In genomic region chr13:48542138-48542537, GRCh38 we compare ENCODE assay signal across 15 cellular contexts. TPM values are rescaled to one million over a fixed set of nuclear protein-coding genes. Genes with fewer than 3 reads are reported as not detected.
DNase-seq lines count a peak whose midpoint lies in the region; ATAC-seq and TF ChIP-seq lines count a peak whose summit lies in the region.
"Had no signal": no experiment of that assay in that cellular context is flagged by ENCODE, and none has a peak within 500 bp of the region (broad histone marks: within the 10 kb centered on the region; RNA-seq: fewer than 3 reads in every experiment).

No MANE protein-coding gene starts in this region.

- no peak for ATAC-seq in aorta (ENCODE audit: low FRiP score)
- ATAC-seq: activated CD8-positive, alpha-beta T cell treated with anti-CD3 and anti-CD28 coated beads, Interleukin-2, amount 10 ng/mL, durations not matched to agents 7 days and 5 days had no signal

- DNase-seq in GM23248 (no peak), mesendoderm (no peak), NCI-H82 treated with DMSO at 0.1 percent for 48 hours (lab: John Stamatoyannopoulos, UW; ENCODE audit: unreplicated experiment) (no peak), Calu3 (no peak), NCI-H2227 (lab: John Stamatoyannopoulos, UW; ENCODE audit: unreplicated experiment) (no peak), aorta (no peak)
- DNase-seq: activated CD8-positive, alpha-beta T cell treated with anti-CD3 and anti-CD28 coated beads, Interleukin-2, amount 10 ng/mL, durations not matched to agents 7 days and 5 days; activated effector memory CD4-positive, alpha-beta T cell treated with Interleukin-2 at 50 U/mL for 16 hours; effector memory CD4-positive, alpha-beta T cell; GOT3; SK-N-SH; stimulated activated CD4-positive, alpha-beta T cell treated with anti-CD3 and anti-CD28 coated beads, Interleukin-4, amount 100 ng/mL, for 1 hour had no signal

- H3K79me2 ChIP-seq in GM23248 (ENCODE audit: insufficient read depth), result no peaks in the 10 kb centered on the region
- no peaks in the 10 kb centered on the region for H3K79me2 ChIP-seq in mesendoderm (ENCODE audit: control insufficient read depth, insufficient read depth, low read length)

- H3K36me3 Mint-ChIP-seq in Calu3 (ENCODE audit: insufficient read depth, unreplicated experiment), result no peaks in the 10 kb centered on the region

- H3K18ac ChIP-seq in mesendoderm (ENCODE audit: low read length), result peak overlapping the region; percentile 52

- H3K79me1 ChIP-seq in mesendoderm (ENCODE audit: low read length), result no peaks in the 10 kb centered on the region

- no peak overlapping the region for H3K9ac ChIP-seq in GM23248
- H3K9ac ChIP-seq in mesendoderm (ENCODE audit: low read length), result no peak overlapping the region
- no peak overlapping the region for H3K9ac ChIP-seq in subcutaneous abdominal adipose tissue (ENCODE audit: low read length in 5 of 5)
- H3K9ac ChIP-seq: SK-N-SH had no signal

- H3K4me2 ChIP-seq in GM23248 (ENCODE audit: unreplicated experiment) (no peak overlapping the region), mesendoderm (ENCODE audit: low read length) (no peak overlapping the region)
- H3K4me2 ChIP-seq: SK-N-SH had no signal

- H3K27ac ChIP-seq in GM23248, result no peak overlapping the region
- peak overlapping the region; percentile 50 for H3K27ac ChIP-seq in ectodermal cell (ENCODE audit: insufficient read depth, low read depth, low read length, poor library complexity, severe bottlenecking)
- no peak overlapping the region for H3K27ac ChIP-seq in mesendoderm (ENCODE audit: low read depth, low read length)
- peak overlapping the region; percentile 74 for H3K27ac ChIP-seq in subcutaneous abdominal adipose tissue (ENCODE audit: low read depth, low read length)
- no peak overlapping the region for H3K27ac ChIP-seq in aorta (ENCODE audit: low read depth in 1 of 2, low read length in 2 of 2)

- H4K5ac ChIP-seq in mesendoderm (ENCODE audit: low read length), result no peak overlapping the region

- peak overlapping the region; percentile 38 for H3K56ac ChIP-seq in mesendoderm (ENCODE audit: low read length)

- no peaks in the 10 kb centered on the region for H3K27me3 Mint-ChIP-seq in Calu3 (ENCODE audit: unreplicated experiment)

- H3K4me1 Mint-ChIP-seq in Calu3 (ENCODE audit: low read depth, unreplicated experiment), result no peaks in the 10 kb centered on the region

- H3K4ac ChIP-seq in mesendoderm (ENCODE audit: low read depth, low read length), result no peak overlapping the region

- peak overlapping the region; percentile 2 for H2BK5ac ChIP-seq in mesendoderm (ENCODE audit: low read length)

- H3K4me1 ChIP-seq in GM23248 (ENCODE audit: insufficient read depth), result no peaks in the 10 kb centered on the region
- peaks cover 14% of the 10 kb centered on the region for H3K4me1 ChIP-seq in ectodermal cell (ENCODE audit: control insufficient read depth, insufficient read depth, low read length)
- H3K4me1 ChIP-seq in mesendoderm (ENCODE audit: control insufficient read depth, low read depth, low read length), result peaks cover 6% of the 10 kb centered on the region
- H3K4me1 ChIP-seq in subcutaneous abdominal adipose tissue (ENCODE audit: control insufficient read depth in 5 of 5, insufficient read depth in 5 of 5, low read length in 5 of 5), result peaks cover 6 to 37% (median 19%) of the 10 kb centered on the region in 5 donors
- H3K4me1 ChIP-seq in aorta (ENCODE audit: control insufficient read depth in 1 of 2, insufficient read depth in 2 of 2, low read length in 2 of 2), result no peaks in the 10 kb centered on the region

- no peak overlapping the region for H2BK15ac ChIP-seq in mesendoderm (replicated peaks; ENCODE audit: low read depth)

- no peak overlapping the region for H2AK5ac ChIP-seq in mesendoderm (ENCODE audit: low read length)

- H4K8ac ChIP-seq in mesendoderm (ENCODE audit: low read depth, low read length), result no peak overlapping the region

- intact Hi-C loops in Calu3 (cut with micrococcal nuclease; ENCODE audit: unreplicated experiment) (no loop called here), aorta (cut with DNase I) (no loop called here)

- CTCF ChIA-PET in Calu3 (lab: Charles Lee), result interaction anchor here (0.6 to 1.6 kb wide), 3 partner anchors 10 to 208 kb away, joined by 3 to 7 read pairs (median 5); partner anchors contain the start of gene RCBTB2

- H3F3A ChIP-seq in GM23248 (ENCODE audit: insufficient read depth), result no peaks in the 10 kb centered on the region

- H3K9me3 ChIP-seq in GM23248 (ENCODE audit: low read depth) (no peaks in the 10 kb centered on the region), ectodermal cell (ENCODE audit: control insufficient read depth, low read length) (no peaks in the 10 kb centered on the region), subcutaneous abdominal adipose tissue (ENCODE audit: control insufficient read depth in 5 of 5, low read length in 5 of 5) (no peaks in the 10 kb centered on the region), aorta (ENCODE audit: control insufficient read depth, low read length) (no peaks in the 10 kb centered on the region)
- H3K9me3 ChIP-seq: SK-N-SH had no signal

- no peaks in the 10 kb centered on the region for H3K36me3 ChIP-seq in GM23248 (ENCODE audit: low read depth)
- H3K36me3 ChIP-seq in ectodermal cell (ENCODE audit: control insufficient read depth, insufficient read depth, low read length), result no peaks in the 10 kb centered on the region
- H3K36me3 ChIP-seq in mesendoderm (ENCODE audit: control insufficient read depth, insufficient read depth, low read length), result no peaks in the 10 kb centered on the region
- H3K36me3 ChIP-seq in subcutaneous abdominal adipose tissue (ENCODE audit: control insufficient read depth in 5 of 5, insufficient read depth in 5 of 5, low read length in 5 of 5), result no peaks in the 10 kb centered on the region
- H3K36me3 ChIP-seq in aorta (ENCODE audit: control insufficient read depth in 1 of 2, insufficient read depth in 2 of 2, low read length in 1 of 2), result no peaks in the 10 kb centered on the region

- no TSS peak for BruUV-seq in Calu3 (replicated peaks; lab: Mats Ljungman, UMichigan)

- H2AFZ ChIP-seq in GM23248, result 0 out of 2 replicates have a peak overlapping the region, but pooled peaks have one; percentile 21

- no peak overlapping the region for H2BK120ac ChIP-seq in mesendoderm (ENCODE audit: low read depth, low read length)

- H3K27me3 ChIP-seq in GM23248 (replicated peaks; ENCODE audit: insufficient read depth) (no peaks in the 10 kb centered on the region), ectodermal cell (ENCODE audit: control insufficient read depth, insufficient read depth, low read length, poor library complexity, severe bottlenecking) (no peaks in the 10 kb centered on the region), mesendoderm (ENCODE audit: insufficient read depth, low read length, poor library complexity) (no peaks in the 10 kb centered on the region), subcutaneous abdominal adipose tissue (ENCODE audit: control insufficient read depth in 5 of 5, insufficient read depth in 4 of 5, low read length in 5 of 5) (no peaks in the 10 kb centered on the region), aorta (ENCODE audit: control insufficient read depth in 1 of 2, insufficient read depth in 2 of 2, low read length in 1 of 2) (no peaks in the 10 kb centered on the region)

- H3K27ac Mint-ChIP-seq in Calu3 (ENCODE audit: unreplicated experiment), result no peak overlapping the region
- H3K27ac Mint-ChIP-seq: progenitor cell of endocrine pancreas had no signal

- WGBS in GM23248 (ENCODE audit: low coverage in 1 of 2, low lambda C conversion rate in 2 of 2, missing lambda C conversion rate in 2 of 2), 2 experiments, result 88 to 98% methylated on average over 4 of the region's 4 CpGs
- 92% methylated on average over 4 of the region's 4 CpGs for WGBS in ectodermal cell, 2 experiments
- no CpG with 5 or more reads among the region's 4 CpGs for WGBS in mesendoderm (ENCODE audit: extremely low coverage, insufficient coverage, low lambda C conversion rate)
- 90 to 92% methylated on average over 4 of the region's 4 CpGs for WGBS in aorta, 2 donors

- H3K4me3 ChIP-seq in GM23248 (no peak overlapping the region), ectodermal cell (ENCODE audit: insufficient read depth, low read depth, low read length) (no peak overlapping the region), mesendoderm (ENCODE audit: low read length) (no peak overlapping the region), subcutaneous abdominal adipose tissue (ENCODE audit: low read depth in 1 of 5, low read length in 5 of 5) (peak overlapping the region in 3 of 5 donors; percentile 30 to 51 (median 31)), aorta (ENCODE audit: low read length in 2 of 2) (no peak overlapping the region)

- H3K9me3 Mint-ChIP-seq in Calu3 (ENCODE audit: low read depth, unreplicated experiment), result no peaks in the 10 kb centered on the region

- in situ Hi-C loops in GM23248 (cut with MboI), result no loop called here

- H3K9me2 ChIP-seq in GM23248 (ENCODE audit: insufficient read depth), result no peaks in the 10 kb centered on the region
- H3K9me2 ChIP-seq: SK-N-SH had no signal

- no peak for TF ChIP-seq CTCF in Calu3 (IDR thresholded peaks at IDR 0.05; ENCODE audit: unreplicated experiment)

- no peak overlapping the region for H3K4me3 Mint-ChIP-seq in Calu3 (ENCODE audit: low read depth, unreplicated experiment)
- H3K4me3 Mint-ChIP-seq: activated CD8-positive, alpha-beta T cell treated with anti-CD3 and anti-CD28 coated beads, Interleukin-2, amount 10 ng/mL, durations not matched to agents 7 days and 5 days had no signal

- peak overlapping the region; percentile 85 for H3K23ac ChIP-seq in mesendoderm (ENCODE audit: low read length)

- no peaks in the 10 kb centered on the region for H4K20me1 ChIP-seq in GM23248 (ENCODE audit: insufficient read depth)

RNA-seq across cellular contexts. Expression of gene RCBTB2, which starts 9.3 kb away (rescaled TPM):
- total RNA-seq in GM23248 (2014; rRNA removed; shearing (Covaris generic)), result 8.0 and 20.4 TPM in 2 replicates
- polyA plus RNA-seq in GM23248 (2016; fragmentation: Nextera tagmentation; extraction: Ambion mirVana) (9.1 and 9.4 TPM in 2 replicates), aorta (10 to 100 TPM; 10.9 to 19.8 TPM)
- 35.0 TPM for polyA plus RNA-seq in ectodermal cell (2013, experiment 1 of 4)
- 36.4 TPM for polyA plus RNA-seq in ectodermal cell (2013, experiment 2 of 4)
- polyA plus RNA-seq in ectodermal cell (2013, experiment 3 of 4), result 30.6 TPM
- 32.6 TPM for polyA plus RNA-seq in ectodermal cell (2013, experiment 4 of 4)
- 8.9 TPM for polyA plus RNA-seq in mesendoderm (2013, experiment 1 of 2)
- polyA plus RNA-seq in mesendoderm (2013, experiment 2 of 2), result 9.0 TPM
- total RNA-seq in Calu3 (2022) (3.0 and 3.7 TPM in 2 replicates), aorta (10 to 100 TPM; 12.6 to 25.7 TPM)

Comparison
In these comparisons a context has a peak if more than half of its experiments do, and no peak if none do; other contexts are left out.
1. H3K27ac ChIP-seq: peak in ectodermal cell (single experiment) and subcutaneous abdominal adipose tissue (single experiment); none in GM23248 (single experiment), mesendoderm (single experiment) and aorta (0 of 2).
2. H3K4me3 ChIP-seq: peak in subcutaneous abdominal adipose tissue (3 of 5); none in GM23248 (single experiment), ectodermal cell (single experiment), mesendoderm (single experiment) and aorta (0 of 2).